ENCODE assay signal across 8 cellular contexts in genomic region chr7:98420966-98421612, GRCh38. TPM values are rescaled to one million over a fixed set of nuclear protein-coding genes. Genes with fewer than 3 reads are reported as not detected.
DNase-seq lines count a peak whose midpoint lies in the region; ATAC-seq, FAIRE-seq and TF ChIP-seq lines count a peak whose summit lies in the region.

No MANE protein-coding gene starts in this region.

- FAIRE-seq in bronchial epithelial cell (lab: Jason Lieb, UNC) = no peak

- no peaks in the 10 kb centered on the region for H3K9me3 ChIP-seq in A673 (ENCODE audit: low read depth, low read length, poor library complexity, severe bottlenecking)
- H3K9me3 ChIP-seq in WERI-Rb-1 (ENCODE audit: severe bottlenecking) = no peaks in the 10 kb centered on the region
- no peaks in the 10 kb centered on the region for H3K9me3 ChIP-seq in liver (ENCODE audit: control insufficient read depth in 4 of 4, low read length in 3 of 4)

- H3K4me1 ChIP-seq in A673 (ENCODE audit: insufficient read depth, low read length, poor library complexity, severe bottlenecking) (no peaks in the 10 kb centered on the region), liver (ENCODE audit: control insufficient read depth in 4 of 4, insufficient read depth in 4 of 4, low read length in 3 of 4) (peaks cover 4 to 15% (median 14%) of the 10 kb centered on the region in 4 donors)

- CTCF ChIA-PET in A673 (lab: Charles Lee) = interaction anchor here (1.1 to 1.3 kb wide), 2 partner anchors 325 to 416 kb away, joined by 4 to 6 read pairs; no protein-coding TSS in a partner anchor

- POLR2A ChIA-PET in A673 (lab: Charles Lee; ENCODE audit: low non-redundant PET) = no interaction called here

- no peaks in the 10 kb centered on the region for H3K36me3 ChIP-seq in A673 (ENCODE audit: insufficient read depth, low read length, poor library complexity, severe bottlenecking)
- no peaks in the 10 kb centered on the region for H3K36me3 ChIP-seq in WERI-Rb-1
- H3K36me3 ChIP-seq in bronchial epithelial cell (ENCODE audit: control insufficient read depth, insufficient read depth, low read length) = no peaks in the 10 kb centered on the region
- H3K36me3 ChIP-seq in liver (ENCODE audit: control insufficient read depth in 4 of 4, insufficient read depth in 3 of 4, low read depth in 1 of 4, low read length in 3 of 4) = no peaks in the 10 kb centered on the region

- DNase-seq in A673 (ENCODE audit: low spot score) = peak; percentile 48
- peak; percentile 91 for DNase-seq in NCI-H2029 (lab: John Stamatoyannopoulos, UW)
- DNase-seq in WERI-Rb-1 = peak; percentile 84
- peak; percentile 70 for DNase-seq in bronchial epithelial cell (ENCODE audit: low read depth)
- DNase-seq in stimulated activated CD8-positive, alpha-beta memory T cell treated with anti-CD3 and anti-CD28 coated beads, Interleukin-2, amount 100 ng/mL, for 48 hours (ENCODE audit: low read depth in 2 of 2) = peak; percentile 44 to 55

- H3K27ac ChIP-seq in A673 (ENCODE audit: low read depth, low read length, poor library complexity, severe bottlenecking) (no peak overlapping the region), WERI-Rb-1 (no peak overlapping the region), liver (ENCODE audit: low read depth in 1 of 2, low read length in 2 of 2) (peak overlapping the region in 1 of 2 donors; percentile 42)

- no peak overlapping the region for H3K9ac ChIP-seq in liver (ENCODE audit: low read depth in 1 of 2, low read length in 2 of 2)

- no TSS peak for BruUV-seq in A673 (replicated peaks; lab: Mats Ljungman, UMichigan)

- peak; percentile 94 for TF ChIP-seq CTCF in A673 (conservative IDR thresholded peaks at IDR 0.05; ENCODE audit: low read depth, low read length)
- peak; percentile 99 for TF ChIP-seq CTCF in WERI-Rb-1 (IDR thresholded peaks at IDR 0.05; ENCODE audit: low read depth, low read length)
- TF ChIP-seq CTCF in bronchial epithelial cell (IDR thresholded peaks at IDR 0.05; ENCODE audit: insufficient read depth, low read length, severe bottlenecking) = peak; percentile 99
- peak; percentile 93 for TF ChIP-seq CTCF in liver (IDR thresholded peaks at IDR 0.05; ENCODE audit: low read depth, low read length, missing input control)

- H3K4me3 ChIP-seq in A673 (ENCODE audit: low read depth, low read length, poor library complexity, severe bottlenecking) (no peak overlapping the region), WERI-Rb-1 (ENCODE audit: low read depth, low read length) (no peak overlapping the region), bronchial epithelial cell (ENCODE audit: low read depth, low read length) (no peak overlapping the region), liver (ENCODE audit: low read depth in 1 of 3, low read length in 3 of 3) (no peak overlapping the region)

- 34% methylated on average over 27 of the region's 27 CpGs for WGBS in liver

- peak; percentile 80 to 88 for TF ChIP-seq RAD21 in liver (IDR thresholded peaks at IDR 0.05)

- no peaks in the 10 kb centered on the region for H3K27me3 ChIP-seq in A673 (replicated peaks; ENCODE audit: insufficient read depth, low read depth, low read length, poor library complexity)
- no peaks in the 10 kb centered on the region for H3K27me3 ChIP-seq in WERI-Rb-1 (ENCODE audit: insufficient read depth, low read depth, severe bottlenecking)
- H3K27me3 ChIP-seq in bronchial epithelial cell (ENCODE audit: control insufficient read depth, insufficient read depth, low read length) = no peaks in the 10 kb centered on the region
- no peaks in the 10 kb centered on the region for H3K27me3 ChIP-seq in liver (ENCODE audit: control insufficient read depth in 4 of 4, insufficient read depth in 4 of 4, low read length in 3 of 4)

- intact Hi-C loops in A673 (cut with micrococcal nuclease; ENCODE audit: unreplicated experiment) = no loop called here

- ATAC-seq in GM19035 (IDR thresholded peaks at IDR 0.05; ENCODE audit: unreplicated experiment) (peak; percentile 63), HG03457 (IDR thresholded peaks at IDR 0.05; ENCODE audit: unreplicated experiment) (no peak)

TF ChIP-seq in liver, 16 proteins besides CTCF, POLR2A, EP300 and RAD21:
- TF ChIP-seq EGR1 (IDR thresholded peaks at IDR 0.05; ENCODE audit: low read depth in 2 of 2) = no peak
- TF ChIP-seq ATF3 (IDR thresholded peaks at IDR 0.05) = no peak
- TF ChIP-seq RXRA (IDR thresholded peaks at IDR 0.05) = peak in 1 of 2 donors; percentile 18

RNA-seq across cellular contexts. Expression of gene BAIAP2L1, which starts 20.2 kb away (rescaled TPM):
- total RNA-seq in A673 (2021) (0.77 and 0.92 TPM in 2 replicates), bronchial epithelial cell (19.7 and 22.4 TPM in 2 replicates), liver (1 to 10 TPM; 5.4 to 8.6 TPM)
- polyA plus RNA-seq in liver = 1 to 10 TPM; 8.7 to 8.9 TPM
